2 cellular contexts compared by ENCODE assay signal in the genomic region with DNA sequence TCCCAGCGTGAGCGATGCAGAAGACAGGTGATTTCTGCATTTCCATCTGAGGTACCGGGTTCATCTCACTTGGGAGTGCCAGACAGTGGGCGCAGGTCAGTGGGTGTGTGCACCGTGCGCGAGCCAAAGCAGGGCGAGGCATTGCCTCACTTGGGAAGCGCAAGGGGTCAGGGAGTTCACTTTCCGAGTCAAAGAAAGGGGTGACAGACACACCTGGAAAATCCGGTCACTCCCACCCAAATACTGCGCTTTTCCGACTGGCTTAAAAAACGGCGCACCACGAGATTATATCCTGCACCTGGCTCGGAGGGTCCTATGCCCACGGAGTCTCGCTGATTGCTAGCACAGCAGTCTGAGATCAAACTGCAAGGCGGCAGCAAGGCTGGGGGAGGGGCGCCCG. TPM values are rescaled to one million over a fixed set of nuclear protein-coding genes. Genes with fewer than 3 reads are reported as not detected.
"Had no signal": no experiment of that assay in that cellular context is flagged by ENCODE, and none has a peak within 500 bp of the region (broad histone marks: within the 10 kb centered on the region; RNA-seq: fewer than 3 reads in every experiment).

No MANE protein-coding gene starts in this region.

RNA-seq across cellular contexts. Expression of gene PLAAT5, which starts 55.6 kb away (rescaled TPM):
- total RNA-seq: osteoblast, right lobe of liver had no signal
